Comparison of ENCODE assay signal across 1 cellular context in the genomic region with DNA sequence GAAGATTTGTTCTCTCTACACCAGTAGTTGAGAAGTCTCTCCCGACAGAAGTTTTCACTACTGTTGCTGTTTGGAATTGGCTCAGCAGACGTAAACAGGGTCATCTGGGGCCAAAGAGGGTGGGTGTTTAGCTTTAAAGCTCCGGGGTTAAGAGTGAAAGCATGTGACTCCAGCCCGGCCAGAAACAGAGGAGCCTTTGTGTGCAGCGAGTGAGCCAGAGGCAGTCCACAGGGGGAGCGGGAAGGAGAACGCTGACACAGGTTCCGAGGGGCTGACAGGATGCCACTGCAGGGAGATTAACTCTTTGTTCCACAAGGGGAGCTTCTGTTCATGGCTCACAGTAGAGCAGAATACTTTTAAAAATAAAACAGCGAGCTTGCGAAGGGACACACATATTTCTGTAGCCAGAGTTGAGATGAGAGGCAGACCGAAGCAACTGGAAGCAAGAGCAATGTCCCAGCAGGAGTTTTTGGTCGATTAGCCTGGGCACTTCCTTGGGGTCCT.
TF ChIP-seq lines count a peak whose summit lies in the region.

No MANE protein-coding gene starts in this region.

TF ChIP-seq in HepG2, 621 proteins besides CTCF, POLR2A, EP300 and RAD21 (continued from another document and continues in another):
- TF ChIP-seq, protein P1, sequence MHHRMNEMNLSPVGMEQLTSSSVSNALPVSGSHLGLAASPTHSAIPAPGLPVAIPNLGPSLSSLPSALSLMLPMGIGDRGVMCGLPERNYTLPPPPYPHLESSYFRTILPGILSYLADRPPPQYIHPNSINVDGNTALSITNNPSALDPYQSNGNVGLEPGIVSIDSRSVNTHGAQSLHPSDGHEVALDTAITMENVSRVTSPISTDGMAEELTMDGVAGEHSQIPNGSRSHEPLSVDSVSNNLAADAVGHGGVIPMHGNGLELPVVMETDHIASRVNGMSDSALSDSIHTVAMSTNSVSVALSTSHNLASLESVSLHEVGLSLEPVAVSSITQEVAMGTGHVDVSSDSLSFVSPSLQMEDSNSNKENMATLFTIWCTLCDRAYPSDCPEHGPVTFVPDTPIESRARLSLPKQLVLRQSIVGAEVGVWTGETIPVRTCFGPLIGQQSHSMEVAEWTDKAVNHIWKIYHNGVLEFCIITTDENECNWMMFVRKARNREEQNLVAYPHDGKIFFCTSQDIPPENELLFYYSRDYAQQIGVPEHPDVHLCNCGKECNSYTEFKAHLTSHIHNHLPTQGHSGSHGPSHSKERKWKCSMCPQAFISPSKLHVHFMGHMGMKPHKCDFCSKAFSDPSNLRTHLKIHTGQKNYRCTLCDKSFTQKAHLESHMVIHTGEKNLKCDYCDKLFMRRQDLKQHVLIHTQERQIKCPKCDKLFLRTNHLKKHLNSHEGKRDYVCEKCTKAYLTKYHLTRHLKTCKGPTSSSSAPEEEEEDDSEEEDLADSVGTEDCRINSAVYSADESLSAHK (CRISPR knock-in tag; IDR thresholded peaks at IDR 0.05; ENCODE audit: borderline replicate concordance), result no peak
- TF ChIP-seq RBM22 (optimal IDR thresholded peaks at IDR 0.05; ENCODE audit: low read length), result no peak
- TF ChIP-seq ZNF790 (CRISPR knock-in tag; IDR thresholded peaks at IDR 0.05; ENCODE audit: borderline replicate concordance), result no peak
- no peak for TF ChIP-seq ZFP36 (IDR thresholded peaks at IDR 0.05; ENCODE audit: borderline replicate concordance, low read depth, low read length, partially characterized antibody)
- TF ChIP-seq NAIF1 (CRISPR knock-in tag; IDR thresholded peaks at IDR 0.05; ENCODE audit: borderline replicate concordance), result peak; percentile 82
- no peak for TF ChIP-seq ZNF740 (CRISPR knock-in tag; IDR thresholded peaks at IDR 0.05)
- TF ChIP-seq ZNF616 (CRISPR knock-in tag; IDR thresholded peaks at IDR 0.05; ENCODE audit: low read depth), result no peak
- no peak for TF ChIP-seq DBP (CRISPR knock-in tag; IDR thresholded peaks at IDR 0.05; ENCODE audit: not compliant biosample characterization)
- TF ChIP-seq ZNF430 (CRISPR knock-in tag; IDR thresholded peaks at IDR 0.05), result no peak
- TF ChIP-seq CEBPB (IDR thresholded peaks at IDR 0.05; ENCODE audit: borderline replicate concordance, low read depth, low read length), result no peak
- peak; percentile 61; the same call in 1 of the 2 replicates for TF ChIP-seq RFXAP (CRISPR knock-in tag; IDR thresholded peaks at IDR 0.05; ENCODE audit: borderline replicate concordance)
- TF ChIP-seq HNRNPL (IDR thresholded peaks at IDR 0.05; ENCODE audit: low read depth, low read length), result no peak
- no peak for TF ChIP-seq ZFP37 (CRISPR knock-in tag; IDR thresholded peaks at IDR 0.05; ENCODE audit: borderline replicate concordance)
- TF ChIP-seq MBNL3 (CRISPR knock-in tag; conservative IDR thresholded peaks at IDR 0.05), result no peak
- no peak for TF ChIP-seq NR1H2 (CRISPR knock-in tag; IDR thresholded peaks at IDR 0.05; ENCODE audit: borderline replicate concordance, low read depth)
- no peak for TF ChIP-seq FIP1L1 (IDR thresholded peaks at IDR 0.05; ENCODE audit: borderline replicate concordance, insufficient read depth, low read depth, low read length)
- TF ChIP-seq ASH2L (IDR thresholded peaks at IDR 0.05; ENCODE audit: insufficient read length, low read depth, low read length), result peak; percentile 14
- TF ChIP-seq PATZ1 (CRISPR knock-in tag; IDR thresholded peaks at IDR 0.05), result peak; percentile 77
- no peak for TF ChIP-seq ZNF441 (CRISPR knock-in tag; IDR thresholded peaks at IDR 0.05; ENCODE audit: borderline replicate concordance)
- TF ChIP-seq NR2F1 (CRISPR knock-in tag; IDR thresholded peaks at IDR 0.05), result peak; percentile 70 to 81
- TF ChIP-seq TFDP2 (CRISPR knock-in tag; IDR thresholded peaks at IDR 0.05), result peak; percentile 55
- no peak for TF ChIP-seq SMARCC2 (IDR thresholded peaks at IDR 0.05)
- TF ChIP-seq, protein P2, sequence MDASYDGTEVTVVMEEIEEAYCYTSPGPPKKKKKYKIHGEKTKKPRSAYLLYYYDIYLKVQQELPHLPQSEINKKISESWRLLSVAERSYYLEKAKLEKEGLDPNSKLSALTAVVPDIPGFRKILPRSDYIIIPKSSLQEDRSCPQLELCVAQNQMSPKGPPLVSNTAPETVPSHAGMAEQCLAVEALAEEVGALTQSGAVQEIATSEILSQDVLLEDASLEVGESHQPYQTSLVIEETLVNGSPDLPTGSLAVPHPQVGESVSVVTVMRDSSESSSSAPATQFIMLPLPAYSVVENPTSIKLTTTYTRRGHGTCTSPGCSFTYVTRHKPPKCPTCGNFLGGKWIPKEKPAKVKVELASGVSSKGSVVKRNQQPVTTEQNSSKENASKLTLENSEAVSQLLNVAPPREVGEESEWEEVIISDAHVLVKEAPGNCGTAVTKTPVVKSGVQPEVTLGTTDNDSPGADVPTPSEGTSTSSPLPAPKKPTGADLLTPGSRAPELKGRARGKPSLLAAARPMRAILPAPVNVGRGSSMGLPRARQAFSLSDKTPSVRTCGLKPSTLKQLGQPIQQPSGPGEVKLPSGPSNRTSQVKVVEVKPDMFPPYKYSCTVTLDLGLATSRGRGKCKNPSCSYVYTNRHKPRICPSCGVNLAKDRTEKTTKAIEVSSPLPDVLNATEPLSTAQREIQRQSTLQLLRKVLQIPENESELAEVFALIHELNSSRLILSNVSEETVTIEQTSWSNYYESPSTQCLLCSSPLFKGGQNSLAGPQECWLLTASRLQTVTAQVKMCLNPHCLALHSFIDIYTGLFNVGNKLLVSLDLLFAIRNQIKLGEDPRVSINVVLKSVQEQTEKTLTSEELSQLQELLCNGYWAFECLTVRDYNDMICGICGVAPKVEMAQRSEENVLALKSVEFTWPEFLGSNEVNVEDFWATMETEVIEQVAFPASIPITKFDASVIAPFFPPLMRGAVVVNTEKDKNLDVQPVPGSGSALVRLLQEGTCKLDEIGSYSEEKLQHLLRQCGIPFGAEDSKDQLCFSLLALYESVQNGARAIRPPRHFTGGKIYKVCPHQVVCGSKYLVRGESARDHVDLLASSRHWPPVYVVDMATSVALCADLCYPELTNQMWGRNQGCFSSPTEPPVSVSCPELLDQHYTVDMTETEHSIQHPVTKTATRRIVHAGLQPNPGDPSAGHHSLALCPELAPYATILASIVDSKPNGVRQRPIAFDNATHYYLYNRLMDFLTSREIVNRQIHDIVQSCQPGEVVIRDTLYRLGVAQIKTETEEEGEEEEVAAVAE (CRISPR knock-in tag; IDR thresholded peaks at IDR 0.05; ENCODE audit: borderline replicate concordance), result no peak
- no peak for TF ChIP-seq ZBTB4 (CRISPR knock-in tag; IDR thresholded peaks at IDR 0.05; ENCODE audit: borderline replicate concordance)
- TF ChIP-seq MIXL1 (CRISPR knock-in tag; IDR thresholded peaks at IDR 0.05), result peak; percentile 77
- no peak for TF ChIP-seq NFIB (CRISPR knock-in tag; IDR thresholded peaks at IDR 0.05; ENCODE audit: borderline replicate concordance)
- no peak for TF ChIP-seq ZNF20 (CRISPR knock-in tag; IDR thresholded peaks at IDR 0.05)
- no peak for TF ChIP-seq IKZF4 (CRISPR knock-in tag; IDR thresholded peaks at IDR 0.05; ENCODE audit: borderline replicate concordance, low read depth, not compliant biosample characterization)
- TF ChIP-seq, protein P3, sequence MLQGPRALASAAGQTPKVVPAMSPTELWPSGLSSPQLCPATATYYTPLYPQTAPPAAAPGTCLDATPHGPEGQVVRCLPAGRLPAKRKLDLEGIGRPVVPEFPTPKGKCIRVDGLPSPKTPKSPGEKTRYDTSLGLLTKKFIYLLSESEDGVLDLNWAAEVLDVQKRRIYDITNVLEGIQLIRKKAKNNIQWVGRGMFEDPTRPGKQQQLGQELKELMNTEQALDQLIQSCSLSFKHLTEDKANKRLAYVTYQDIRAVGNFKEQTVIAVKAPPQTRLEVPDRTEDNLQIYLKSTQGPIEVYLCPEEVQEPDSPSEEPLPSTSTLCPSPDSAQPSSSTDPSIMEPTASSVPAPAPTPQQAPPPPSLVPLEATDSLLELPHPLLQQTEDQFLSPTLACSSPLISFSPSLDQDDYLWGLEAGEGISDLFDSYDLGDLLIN (CRISPR knock-in tag; IDR thresholded peaks at IDR 0.05; ENCODE audit: borderline replicate concordance), result no peak
- TF ChIP-seq, protein P4, sequence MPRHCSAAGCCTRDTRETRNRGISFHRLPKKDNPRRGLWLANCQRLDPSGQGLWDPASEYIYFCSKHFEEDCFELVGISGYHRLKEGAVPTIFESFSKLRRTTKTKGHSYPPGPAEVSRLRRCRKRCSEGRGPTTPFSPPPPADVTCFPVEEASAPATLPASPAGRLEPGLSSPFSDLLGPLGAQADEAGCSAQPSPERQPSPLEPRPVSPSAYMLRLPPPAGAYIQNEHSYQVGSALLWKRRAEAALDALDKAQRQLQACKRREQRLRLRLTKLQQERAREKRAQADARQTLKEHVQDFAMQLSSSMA (CRISPR knock-in tag; IDR thresholded peaks at IDR 0.05), result no peak
- 0 out of 2 replicates have a peak, but pooled peaks have one; percentile 33 for TF ChIP-seq JUN (CRISPR knock-in tag; IDR thresholded peaks at IDR 0.05)
- TF ChIP-seq ZNF333 (CRISPR knock-in tag; IDR thresholded peaks at IDR 0.05; ENCODE audit: borderline replicate concordance), result no peak
- peak; percentile 98 for TF ChIP-seq RXRA (CRISPR knock-in tag; IDR thresholded peaks at IDR 0.05)
- TF ChIP-seq ATF4 (CRISPR knock-in tag; IDR thresholded peaks at IDR 0.05), result peak in 1 of 2 experiments; percentile 53; a peak in 2 of 4 replicates
